ENCODE assay signal across 19 cellular contexts in the genomic region with DNA sequence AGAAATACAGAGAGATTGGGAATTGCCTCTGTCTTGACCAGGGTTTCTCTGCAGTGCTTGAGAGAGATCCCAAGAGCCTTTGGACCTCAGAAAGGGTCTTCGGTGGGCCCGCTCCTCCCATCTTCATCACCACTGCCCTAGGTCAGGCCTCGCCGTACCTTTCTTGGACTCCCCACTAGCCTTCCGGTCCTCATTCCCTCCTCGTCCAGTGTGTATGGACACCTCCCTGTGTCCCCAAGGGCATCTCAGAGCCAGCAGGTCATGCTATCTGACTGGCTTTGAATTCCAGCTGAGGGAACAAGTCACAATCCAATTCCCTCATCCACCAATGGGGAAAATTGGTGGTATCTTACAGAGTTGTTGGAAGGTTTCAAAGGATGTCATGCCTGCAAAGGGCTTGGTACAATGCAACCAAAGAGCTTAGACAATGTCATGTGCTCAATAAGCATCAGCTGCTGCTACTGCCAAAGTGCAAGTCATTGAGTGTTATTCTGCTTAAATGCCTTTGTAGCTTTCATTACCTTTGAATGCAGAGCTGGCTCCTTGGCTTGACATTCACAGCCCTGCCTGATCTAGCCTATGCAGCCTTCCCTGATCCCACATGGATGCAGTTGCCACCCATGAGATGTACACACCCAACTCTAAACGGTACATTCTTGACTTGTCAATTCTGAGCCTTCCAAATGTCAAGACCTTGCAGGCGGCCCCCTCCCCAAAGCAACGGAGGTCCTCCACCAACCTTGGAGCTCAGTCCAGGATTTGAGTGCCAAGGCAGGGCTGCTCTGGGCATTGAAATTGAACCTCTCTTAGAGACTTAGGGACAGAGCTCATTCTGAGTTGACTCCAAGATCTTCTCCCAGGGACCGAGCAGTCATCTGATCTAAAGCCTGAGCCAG. TPM values are rescaled to one million over a fixed set of nuclear protein-coding genes. Genes with fewer than 3 reads are reported as not detected.
A peak's percentile ranks its signal among the peaks of the same experiment; 100 is the strongest.
DNase-seq lines count a peak whose midpoint lies in the region; ATAC-seq and TF ChIP-seq lines count a peak whose summit lies in the region.
"Had no signal": no experiment of that assay in that cellular context is flagged by ENCODE, and none has a peak within 500 bp of the region (broad histone marks: within the 10 kb centered on the region; RNA-seq: fewer than 3 reads in every experiment).

No MANE protein-coding gene starts in this region.

- DNase-seq in activated naive CD8-positive, alpha-beta T cell treated with anti-CD3 and anti-CD28 coated beads, Interleukin-2, amount 10 ng/mL, durations not matched to agents 7 days and 5 days = peak; percentile 19
- DNase-seq in activated naive CD8-positive, alpha-beta T cell treated with anti-CD3 and anti-CD28 coated beads, Interleukin-2, amount 50 U/mL, for 24 hours = no peak
- DNase-seq in WERI-Rb-1 = peak; percentile 1
- DNase-seq in left ventricle myocardium inferior = no peak
- DNase-seq in spleen = peak; percentile 28
- DNase-seq in chondrocyte (ENCODE audit: low spot score) = no peak
- DNase-seq in HFFc6 = no peak
- no peak for DNase-seq in D341Med (ENCODE audit: low spot score)
- DNase-seq: CD4-positive, CD25-positive, alpha-beta regulatory T cell; GF-D8; NCI-H1105; NCI-H1694 treated with DMSO at 0.1 percent for 48 hours; NCI-H510A treated with DMSO at 0.1 percent for 48 hours; NCI-H774; OCI-M1 had no signal

- intact Hi-C loops in left ventricle myocardium inferior (cut with micrococcal nuclease) (loop anchor here (5.0 kb wide), 1 partner anchor 184 kb away; no protein-coding TSS in a partner anchor), spleen (cut with DNase I; ENCODE audit: low total_unique reads) (no loop called here)

- no peak overlapping the region for H3K4me3 Mint-ChIP-seq in activated naive CD8-positive, alpha-beta T cell treated with anti-CD3 and anti-CD28 coated beads, Interleukin-2, amount 10 ng/mL, durations not matched to agents 7 days and 5 days
- H3K4me3 Mint-ChIP-seq in activated naive CD8-positive, alpha-beta T cell treated with anti-CD3 and anti-CD28 coated beads, Interleukin-2, amount 50 U/mL, for 24 hours = no peak overlapping the region
- H3K4me3 Mint-ChIP-seq in chondrocyte (ENCODE audit: unreplicated experiment) (no peak overlapping the region), HFFc6 (no peak overlapping the region)
- H3K4me3 Mint-ChIP-seq: B cell; CD4-positive, CD25-positive, alpha-beta regulatory T cell had no signal

- WGBS in spleen, 5 donors = 92 to 94% (median 93%) methylated on average over 10 of the region's 10 CpGs

- no peak for TF ChIP-seq POLR2A in spleen (IDR thresholded peaks at IDR 0.05)

- H3K27me3 ChIP-seq in WERI-Rb-1 (ENCODE audit: insufficient read depth, low read depth, severe bottlenecking) (no peaks in the 10 kb centered on the region), left ventricle myocardium inferior (ENCODE audit: low read depth) (no peaks in the 10 kb centered on the region), spleen (replicated peaks in 1 of 7) (peaks cover 0 to 13% (median 4%) of the 10 kb centered on the region in 7 donors)

- H3K9me3 ChIP-seq in WERI-Rb-1 (ENCODE audit: severe bottlenecking) (peaks cover 11% of the 10 kb centered on the region), left ventricle myocardium inferior (replicated peaks) (peaks cover 23% of the 10 kb centered on the region), spleen (peaks cover 0 to 29% (median 17%) of the 10 kb centered on the region in 8 donors)

- peaks cover 15% of the 10 kb centered on the region for H3K36me3 Mint-ChIP-seq in activated naive CD8-positive, alpha-beta T cell treated with anti-CD3 and anti-CD28 coated beads, Interleukin-2, amount 10 ng/mL, durations not matched to agents 7 days and 5 days
- H3K36me3 Mint-ChIP-seq in activated naive CD8-positive, alpha-beta T cell treated with anti-CD3 and anti-CD28 coated beads, Interleukin-2, amount 50 U/mL, for 24 hours (ENCODE audit: low read depth) = peaks cover 11% of the 10 kb centered on the region
- peaks cover 2% of the 10 kb centered on the region for H3K36me3 Mint-ChIP-seq in chondrocyte (ENCODE audit: low read depth)
- H3K36me3 Mint-ChIP-seq in HFFc6 (ENCODE audit: low read depth) = no peaks in the 10 kb centered on the region

- H3K27ac ChIP-seq in WERI-Rb-1 (no peak overlapping the region), left ventricle myocardium inferior (replicated peaks) (peak overlapping the region; percentile 68), spleen (no peak overlapping the region)

- H3K4me3 ChIP-seq in WERI-Rb-1 (ENCODE audit: low read depth, low read length) (no peak overlapping the region), left ventricle myocardium inferior (no peak overlapping the region), spleen (no peak overlapping the region)
- H3K4me3 ChIP-seq: GM12878, K562 had no signal

- POLR2A ChIA-PET in activated naive CD8-positive, alpha-beta T cell treated with anti-CD3 and anti-CD28 coated beads, Interleukin-2, amount 10 ng/mL, durations not matched to agents 7 days and 5 days (lab: Charles Lee) = no interaction called here

- no peaks in the 10 kb centered on the region for H3K36me3 ChIP-seq in WERI-Rb-1
- no peaks in the 10 kb centered on the region for H3K36me3 ChIP-seq in left ventricle myocardium inferior
- H3K36me3 ChIP-seq in spleen = no peaks in the 10 kb centered on the region

- no peak for ATAC-seq in activated naive CD8-positive, alpha-beta T cell treated with anti-CD3 and anti-CD28 coated beads, Interleukin-2, amount 10 ng/mL, durations not matched to agents 7 days and 5 days (ENCODE audit: low read depth)
- no peak for ATAC-seq in activated naive CD8-positive, alpha-beta T cell treated with anti-CD3 and anti-CD28 coated beads, Interleukin-2, amount 50 U/mL, for 24 hours
- ATAC-seq: GM12878, HCT116, K562 had no signal

- no peak overlapping the region for H3K27ac Mint-ChIP-seq in activated naive CD8-positive, alpha-beta T cell treated with anti-CD3 and anti-CD28 coated beads, Interleukin-2, amount 10 ng/mL, durations not matched to agents 7 days and 5 days
- H3K27ac Mint-ChIP-seq in activated naive CD8-positive, alpha-beta T cell treated with anti-CD3 and anti-CD28 coated beads, Interleukin-2, amount 50 U/mL, for 24 hours = no peak overlapping the region
- H3K27ac Mint-ChIP-seq in chondrocyte (ENCODE audit: unreplicated experiment) (no peak overlapping the region), HFFc6 (no peak overlapping the region)
- H3K27ac Mint-ChIP-seq: B cell had no signal

- TF ChIP-seq CTCF in WERI-Rb-1 (IDR thresholded peaks at IDR 0.05; ENCODE audit: low read depth, low read length) (no peak), left ventricle myocardium inferior (IDR thresholded peaks at IDR 0.05; ENCODE audit: borderline replicate concordance) (no peak), spleen (IDR thresholded peaks at IDR 0.05 in 8 of 11, conservative IDR thresholded peaks at IDR 0.05 in 3 of 11) (no peak), chondrocyte (IDR thresholded peaks at IDR 0.05) (no peak), HFFc6 (IDR thresholded peaks at IDR 0.05) (no peak)

- H3K4me1 ChIP-seq in left ventricle myocardium inferior (peaks cover 24% of the 10 kb centered on the region), spleen (no peaks in the 10 kb centered on the region)

- peaks cover 14% of the 10 kb centered on the region for H3K9me3 Mint-ChIP-seq in activated naive CD8-positive, alpha-beta T cell treated with anti-CD3 and anti-CD28 coated beads, Interleukin-2, amount 10 ng/mL, durations not matched to agents 7 days and 5 days
- peaks cover 11% of the 10 kb centered on the region for H3K9me3 Mint-ChIP-seq in activated naive CD8-positive, alpha-beta T cell treated with anti-CD3 and anti-CD28 coated beads, Interleukin-2, amount 50 U/mL, for 24 hours
- H3K9me3 Mint-ChIP-seq in chondrocyte (ENCODE audit: low read depth) (peaks cover 12% of the 10 kb centered on the region), HFFc6 (peaks cover 36% of the 10 kb centered on the region)

- no peaks in the 10 kb centered on the region for H3K27me3 Mint-ChIP-seq in activated naive CD8-positive, alpha-beta T cell treated with anti-CD3 and anti-CD28 coated beads, Interleukin-2, amount 10 ng/mL, durations not matched to agents 7 days and 5 days
- peaks cover 2% of the 10 kb centered on the region for H3K27me3 Mint-ChIP-seq in activated naive CD8-positive, alpha-beta T cell treated with anti-CD3 and anti-CD28 coated beads, Interleukin-2, amount 50 U/mL, for 24 hours
- no peaks in the 10 kb centered on the region for H3K27me3 Mint-ChIP-seq in chondrocyte (ENCODE audit: low read depth)
- no peaks in the 10 kb centered on the region for H3K27me3 Mint-ChIP-seq in HFFc6 (ENCODE audit: insufficient read depth)

- peaks cover 1% of the 10 kb centered on the region for H3K4me1 Mint-ChIP-seq in activated naive CD8-positive, alpha-beta T cell treated with anti-CD3 and anti-CD28 coated beads, Interleukin-2, amount 10 ng/mL, durations not matched to agents 7 days and 5 days
- peaks cover 5% of the 10 kb centered on the region for H3K4me1 Mint-ChIP-seq in activated naive CD8-positive, alpha-beta T cell treated with anti-CD3 and anti-CD28 coated beads, Interleukin-2, amount 50 U/mL, for 24 hours
- H3K4me1 Mint-ChIP-seq in chondrocyte (ENCODE audit: low read depth) (no peaks in the 10 kb centered on the region), HFFc6 (ENCODE audit: low read depth) (no peaks in the 10 kb centered on the region)
- H3K4me1 Mint-ChIP-seq: B cell had no signal

RNA-seq across cellular contexts. Expression of a gene that starts 58.0 kb away (rescaled TPM):
- total RNA-seq in activated naive CD8-positive, alpha-beta T cell treated with anti-CD3 and anti-CD28 coated beads, Interleukin-2, amount 10 ng/mL, durations not matched to agents 7 days and 5 days = 10 to 100 TPM; 26.8 to 29.0 TPM
- 47.7 TPM for total RNA-seq in left ventricle myocardium inferior
- total RNA-seq in spleen = 10 to 100 TPM; 14.6 to 85.2 (median 31.9) TPM
- 1 to 10 TPM; 1.9 to 4.8 (median 4.4) TPM for polyA plus RNA-seq in spleen
- total RNA-seq in chondrocyte = 0.27 to 0.38 TPM (median 0.30 TPM) in 3 replicates
- total RNA-seq in HFFc6 (2021; fragmentation: NEBNext Ultra II Directional; extraction: Animal tissue kit (Norgen Biotek cat#: 25700)) = not detected
- total RNA-seq: B cell, K562 had no signal

Comparison
In these comparisons a context has a peak if more than half of its experiments do, and no peak if none do; other contexts are left out.
1. DNase-seq: peak in activated naive CD8-positive, alpha-beta T cell treated with anti-CD3 and anti-CD28 coated beads, Interleukin-2, amount 10 ng/mL, durations not matched to agents 7 days and 5 days (single experiment), WERI-Rb-1 (single experiment) and spleen (single experiment); none in activated naive CD8-positive, alpha-beta T cell treated with anti-CD3 and anti-CD28 coated beads, Interleukin-2, amount 50 U/mL, for 24 hours (single experiment), left ventricle myocardium inferior (single experiment), chondrocyte (single experiment), HFFc6 (single experiment) and D341Med (single experiment).
2. RNA of a gene that starts 58.0 kb away (total RNA-seq): 47.7 TPM in left ventricle myocardium inferior (single experiment), 14.6 to 85.2 TPM in spleen and 26.8 to 29.0 TPM in activated naive CD8-positive, alpha-beta T cell treated with anti-CD3 and anti-CD28 coated beads, Interleukin-2, amount 10 ng/mL, durations not matched to agents 7 days and 5 days; 0.27 to 0.38 TPM in chondrocyte and not detected in HFFc6; every median in the first group is over 10 times any median in the second.